9 cellular contexts compared by ENCODE assay signal in the genomic region with DNA sequence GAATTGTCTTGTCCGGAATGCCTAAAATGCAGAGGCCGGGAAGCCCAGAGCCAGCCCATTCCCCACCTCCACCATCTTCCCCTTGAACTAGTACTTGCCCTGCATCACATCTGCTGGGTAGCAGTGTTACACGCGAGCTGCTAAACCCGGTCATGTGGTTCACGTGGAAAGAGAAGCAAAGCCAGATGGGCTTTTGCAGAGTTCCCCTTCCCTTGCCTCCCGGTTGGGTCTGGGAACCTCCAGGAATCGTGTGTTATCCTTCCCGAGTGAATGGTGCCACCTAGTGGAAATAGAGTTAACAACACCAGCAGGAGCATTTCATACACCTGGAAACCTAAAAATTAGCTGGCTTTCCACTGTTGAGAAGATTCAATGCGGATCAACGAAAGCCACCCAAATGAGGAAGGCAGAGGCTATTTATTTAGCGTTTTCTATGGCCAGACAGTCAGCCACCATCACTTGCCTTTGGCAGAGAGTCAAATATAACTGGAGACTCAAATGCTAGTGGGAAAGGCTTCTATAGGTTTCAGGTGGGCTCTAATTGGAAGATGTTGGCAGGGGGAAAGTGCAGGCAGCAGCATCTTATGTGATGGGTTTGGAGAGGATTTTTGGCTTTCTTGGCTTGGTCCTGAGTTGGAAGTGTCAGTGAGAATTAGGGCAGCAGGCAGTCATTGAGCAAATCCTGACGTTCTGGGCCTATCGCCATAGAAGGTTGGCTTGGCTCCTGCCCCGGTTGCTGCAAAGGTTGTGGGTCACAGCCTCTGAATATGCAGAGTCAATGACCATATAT. TPM values are rescaled to one million over a fixed set of nuclear protein-coding genes. Genes with fewer than 3 reads are reported as not detected.
DNase-seq lines count a peak whose midpoint lies in the region; ATAC-seq and TF ChIP-seq lines count a peak whose summit lies in the region.
"Had no signal": no experiment of that assay in that cellular context is flagged by ENCODE, and none has a peak within 500 bp of the region (broad histone marks: within the 10 kb centered on the region; RNA-seq: fewer than 3 reads in every experiment).

No MANE protein-coding gene starts in this region.

- H3K27me3 Mint-ChIP-seq in chondrocyte (ENCODE audit: low read depth) = no peaks in the 10 kb centered on the region

- H3K4me1 ChIP-seq in Peyer's patch = peaks cover 0 to 22% (median 1%) of the 10 kb centered on the region in 4 donors

- H3K27ac Mint-ChIP-seq in chondrocyte (ENCODE audit: unreplicated experiment) = no peak overlapping the region
- H3K27ac Mint-ChIP-seq: activated T-cell treated with anti-CD3 and anti-CD28 coated beads, Interleukin-2, amount 50 U/mL, for 72 hours had no signal

- no peaks in the 10 kb centered on the region for H3K27me3 ChIP-seq in Peyer's patch

- no peak overlapping the region for H3K4me3 Mint-ChIP-seq in chondrocyte (ENCODE audit: unreplicated experiment)
- H3K4me3 Mint-ChIP-seq: activated T-cell treated with anti-CD3 and anti-CD28 coated beads, Interleukin-2, amount 50 U/mL, for 72 hours had no signal

- peak; percentile 59 for ATAC-seq in left colon
- ATAC-seq in GM19023 (IDR thresholded peaks at IDR 0.05; ENCODE audit: unreplicated experiment) = no peak
- ATAC-seq in HG03196 (IDR thresholded peaks at IDR 0.05; ENCODE audit: unreplicated experiment) = no peak

- intact Hi-C loops in left colon (cut with DNase I, micrococcal nuclease) = loop anchor here (5.0 kb wide), 1 partner anchor 136 kb away; no protein-coding TSS in a partner anchor

- H3K4me1 Mint-ChIP-seq in chondrocyte (ENCODE audit: low read depth) = peaks cover 46% of the 10 kb centered on the region

- no peak for TF ChIP-seq POLR2A in Peyer's patch (IDR thresholded peaks at IDR 0.05)

- no peaks in the 10 kb centered on the region for H3K9me3 ChIP-seq in Peyer's patch

- TF ChIP-seq CTCF in Peyer's patch (IDR thresholded peaks at IDR 0.05) = peak; percentile 52 to 94 (median 89)
- peak; percentile 96 for TF ChIP-seq CTCF in chondrocyte (IDR thresholded peaks at IDR 0.05)

- H3K9me3 Mint-ChIP-seq in chondrocyte (ENCODE audit: low read depth) = no peaks in the 10 kb centered on the region
- H3K9me3 Mint-ChIP-seq: activated T-cell treated with anti-CD3 and anti-CD28 coated beads, Interleukin-2, amount 50 U/mL, for 72 hours had no signal

- peak; percentile 67 for DNase-seq in DMS79 (lab: John Stamatoyannopoulos, UW)
- DNase-seq in Kasumi-1 (lab: John Stamatoyannopoulos, UW) = peak; percentile 42 to 47
- peak in 2 of 3 donors; percentile 50 to 82 for DNase-seq in Peyer's patch
- DNase-seq in chondrocyte (ENCODE audit: low spot score) = peak; percentile 39
- peak; percentile 47 to 55 for DNase-seq in left colon
- peak in 26 of 49 donors; percentile 8 to 75 (median 30) for DNase-seq in substantia nigra (lab: John Stamatoyannopoulos, UW)

- no peak overlapping the region for H3K4me3 ChIP-seq in Peyer's patch

- no peaks in the 10 kb centered on the region for H3K36me3 Mint-ChIP-seq in chondrocyte (ENCODE audit: low read depth)

- H3K27ac ChIP-seq in Peyer's patch = no peak overlapping the region
- no peak overlapping the region for H3K27ac ChIP-seq in substantia nigra (ENCODE audit: low read depth, low read length, poor library complexity, severe bottlenecking)

- no peaks in the 10 kb centered on the region for H3K36me3 ChIP-seq in Peyer's patch

RNA-seq across cellular contexts. Expression of gene DENND2A, which starts 12.9 kb away (rescaled TPM):
- total RNA-seq in Peyer's patch (10 to 100 TPM in 2 of 4 donors, 1 to 10 TPM in 2; 1.6 to 44.6 (median 8.3) TPM), chondrocyte (6.5 to 16.3 TPM (median 16.0 TPM) in 3 replicates), left colon (1 to 10 TPM; 6.8 to 8.2 TPM)
- total RNA-seq: activated T-cell treated with anti-CD3 and anti-CD28 coated beads, Interleukin-2, amount 50 U/mL, for 72 hours had no signal

RNA-seq across cellular contexts. Expression of gene ADCK2, which starts 19.2 kb away (rescaled TPM):
- total RNA-seq in Peyer's patch = 10 to 100 TPM; 19.8 to 40.4 (median 25.8) TPM
- total RNA-seq in chondrocyte = 23.6 to 28.0 TPM (median 26.9 TPM) in 3 replicates
- 10 to 100 TPM; 26.3 to 26.5 TPM for total RNA-seq in left colon

RNA-seq across cellular contexts. Expression of gene NDUFB2, which starts 43.0 kb away (rescaled TPM):
- total RNA-seq in Peyer's patch = 100 to 1,000 TPM; 128 to 216 (median 173) TPM
- 186 to 198 TPM (median 193 TPM) in 3 replicates for total RNA-seq in chondrocyte
- total RNA-seq in left colon = 100 to 1,000 TPM; 274 to 319 TPM
